Comparison of ENCODE assay signal across 1 cellular context in the genomic region with DNA sequence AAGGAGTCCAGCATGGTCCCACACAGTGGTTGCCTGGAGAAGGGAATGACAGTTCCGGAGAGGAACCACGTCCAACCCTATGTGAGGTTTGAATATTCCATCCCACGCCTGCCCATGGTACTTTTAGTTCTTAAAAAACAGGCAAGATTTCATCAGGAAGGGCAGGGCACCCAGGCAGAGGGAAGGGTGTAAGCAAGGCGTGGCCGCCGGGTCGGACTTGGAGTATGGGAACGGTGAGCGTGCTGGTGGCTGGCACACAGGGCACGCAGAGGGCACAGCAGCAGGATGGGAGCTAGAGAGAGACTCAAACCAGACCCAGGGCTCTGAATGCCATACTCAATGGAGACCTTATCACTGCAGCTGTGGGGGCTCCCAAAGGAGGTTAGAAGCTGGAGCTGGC.
TF ChIP-seq lines count a peak whose summit lies in the region.

No MANE protein-coding gene starts in this region.

TF ChIP-seq in SK-N-SH treated with all-trans-retinoic acid at 6 μM for 48 hours, 23 proteins besides CTCF, POLR2A, EP300 and RAD21 (continued from another document):
- TF ChIP-seq OSR1 (CRISPR knock-in tag; IDR thresholded peaks at IDR 0.05) (no peak), ZNF565 (CRISPR knock-in tag; conservative IDR thresholded peaks at IDR 0.05; ENCODE audit: low read depth) (no peak), TCF4 (CRISPR knock-in tag; IDR thresholded peaks at IDR 0.05; ENCODE audit: borderline replicate concordance) (no peak), ZC3H10 (CRISPR knock-in tag; IDR thresholded peaks at IDR 0.05) (no peak), PPARA (CRISPR knock-in tag; IDR thresholded peaks at IDR 0.05; ENCODE audit: borderline replicate concordance) (no peak), BACH2 (CRISPR knock-in tag; IDR thresholded peaks at IDR 0.05; ENCODE audit: borderline replicate concordance) (no peak), TOX (CRISPR knock-in tag; IDR thresholded peaks at IDR 0.05; ENCODE audit: borderline replicate concordance) (no peak), CSDC2 (CRISPR knock-in tag; IDR thresholded peaks at IDR 0.05) (no peak), RARB (CRISPR knock-in tag; IDR thresholded peaks at IDR 0.05) (no peak)
